In genomic region chr22:49553518-49554295, GRCh38 we compare ENCODE assay signal across 27 cellular contexts.
DNase-seq lines count a peak whose midpoint lies in the region; ATAC-seq and TF ChIP-seq lines count a peak whose summit lies in the region.
"Had no signal": no experiment of that assay in that cellular context is flagged by ENCODE, and none has a peak within 500 bp of the region (broad histone marks: within the 10 kb centered on the region; RNA-seq: fewer than 3 reads in every experiment).

No MANE protein-coding gene starts in this region.

- H3K27me3 ChIP-seq in left ventricle myocardium inferior (ENCODE audit: low read depth) (peaks cover 35% of the 10 kb centered on the region), endodermal cell (ENCODE audit: control insufficient read depth, insufficient read depth, low read length, poor library complexity, severe bottlenecking) (no peaks in the 10 kb centered on the region), tibial artery (peaks cover 0 to 5% of the 10 kb centered on the region in 2 donors)
- H3K27me3 ChIP-seq: BLaER1, body of pancreas had no signal

- H3K9me3 ChIP-seq in left ventricle myocardium inferior (replicated peaks) (peaks cover 16% of the 10 kb centered on the region), endodermal cell (ENCODE audit: control insufficient read depth, low read length) (no peaks in the 10 kb centered on the region), tibial artery (peaks cover 0 to 21% (median 11%) of the 10 kb centered on the region in 3 donors)
- H3K9me3 ChIP-seq: MG63, psoas muscle had no signal

- no peak overlapping the region for H3K4me3 ChIP-seq in left ventricle myocardium inferior
- no peak overlapping the region for H3K4me3 ChIP-seq in endodermal cell (ENCODE audit: low read length)
- no peak overlapping the region for H3K4me3 ChIP-seq in tibial artery
- H3K4me3 ChIP-seq: BLaER1, body of pancreas, heart left ventricle, K562, MG63, psoas muscle had no signal

- H3K27me3 Mint-ChIP-seq in endodermal cell (ENCODE audit: insufficient read depth): no peaks in the 10 kb centered on the region

- no peaks in the 10 kb centered on the region for H3K36me3 Mint-ChIP-seq in endodermal cell (ENCODE audit: low read depth)

- H3K4me1 ChIP-seq in left ventricle myocardium inferior (peaks cover 16% of the 10 kb centered on the region), endodermal cell (ENCODE audit: control insufficient read depth, insufficient read depth, low read length) (no peaks in the 10 kb centered on the region), tibial artery (no peaks in the 10 kb centered on the region)
- H3K4me1 ChIP-seq: BLaER1, body of pancreas, psoas muscle had no signal

- H3K27ac Mint-ChIP-seq in endodermal cell: no peak overlapping the region
- H3K27ac Mint-ChIP-seq: T-helper 2 cell treated with Interferon-gamma antibody and Interleukin-4, amounts not matched to agents 5 μg/mL and 100 μg/mL, for 36 hours had no signal

- H3K4me1 Mint-ChIP-seq in endodermal cell: no peaks in the 10 kb centered on the region
- H3K4me1 Mint-ChIP-seq: neural crest cell had no signal

- TF ChIP-seq CTCF in left ventricle myocardium inferior (IDR thresholded peaks at IDR 0.05; ENCODE audit: borderline replicate concordance) (no peak), endodermal cell (conservative IDR thresholded peaks at IDR 0.05) (no peak), tibial artery (IDR thresholded peaks at IDR 0.05) (no peak)

- H3K9me3 Mint-ChIP-seq in endodermal cell: peaks cover 10% of the 10 kb centered on the region

- H3K9ac ChIP-seq in endodermal cell (ENCODE audit: extremely low read depth, low read length, poor library complexity, severe bottlenecking): no peak overlapping the region
- H3K9ac ChIP-seq: BLaER1 had no signal

- intact Hi-C loops in left ventricle myocardium inferior (cut with micrococcal nuclease): no loop called here
- intact Hi-C loops in cardiac septum (cut with DNase I): no loop called here
- intact Hi-C loops in tibial artery (cut with DNase I; ENCODE audit: low total_unique reads): no loop called here

- no peak for ATAC-seq in HG02870 (IDR thresholded peaks at IDR 0.05; ENCODE audit: unreplicated experiment)
- ATAC-seq: body of pancreas, K562, psoas muscle had no signal

- peak overlapping the region; percentile 8 for H3K27ac ChIP-seq in left ventricle myocardium inferior (replicated peaks)
- no peak overlapping the region for H3K27ac ChIP-seq in endodermal cell (ENCODE audit: low read depth, low read length)
- no peak overlapping the region for H3K27ac ChIP-seq in tibial artery
- H3K27ac ChIP-seq: BLaER1, body of pancreas, heart left ventricle, psoas muscle, RWPE1, VCaP had no signal

- H3K36me3 ChIP-seq in left ventricle myocardium inferior (no peaks in the 10 kb centered on the region), endodermal cell (ENCODE audit: control insufficient read depth, insufficient read depth, low read length) (no peaks in the 10 kb centered on the region), tibial artery (no peaks in the 10 kb centered on the region)
- H3K36me3 ChIP-seq: BLaER1, heart left ventricle, MG63 had no signal

- DNase-seq in left ventricle myocardium inferior (no peak), cardiac septum (ENCODE audit: low spot score) (no peak), endodermal cell (peak; percentile 80), mesenteric fat pad (ENCODE audit: low spot score) (peak; percentile 87), tibial artery (peak; percentile 17 to 51), NCI-H187 (lab: John Stamatoyannopoulos, UW) (no peak), AG08396 (ENCODE audit: low spot score) (no peak)
- DNase-seq: ACHN; activated CD4-positive, alpha-beta T cell treated with anti-CD3 and anti-CD28 coated beads, Interleukin-2, amount 50 U/mL, for 1 hour; DMS79 treated with DMSO at 0.1 percent for 48 hours; effector CD8-positive, alpha-beta T cell; foreskin fibroblast; MG63; NCI-H1436; NCI-H524; small intestine; stimulated activated CD4-positive, alpha-beta T cell treated with anti-CD3 and anti-CD28 coated beads, Interleukin-2, amount 100 ng/mL, for 24 hours had no signal

- WGBS in endodermal cell (ENCODE audit: insufficient coverage in 1 of 2, insufficient read length in 1 of 2), 2 experiments: 90 to 96% methylated on average over 19 to 20 of the region's 20 CpGs

- H3K4me3 Mint-ChIP-seq in endodermal cell: no peak overlapping the region
- H3K4me3 Mint-ChIP-seq: neural crest cell; T-helper 2 cell treated with Interferon-gamma antibody and Interleukin-4, amounts not matched to agents 5 μg/mL and 100 μg/mL, for 36 hours had no signal

Comparison
In these comparisons a context has a peak if more than half of its experiments do, and no peak if none do; other contexts are left out.
1. DNase-seq: peak in endodermal cell (single experiment), mesenteric fat pad (single experiment) and tibial artery (2 of 2); none in left ventricle myocardium inferior (single experiment), cardiac septum (single experiment), NCI-H187 (0 of 2) and AG08396 (single experiment).